In genomic region chr2:18971069-18971378, GRCh38 we compare ENCODE assay signal across 19 cellular contexts.
DNase-seq lines count a peak whose midpoint lies in the region; ATAC-seq, FAIRE-seq and TF ChIP-seq lines count a peak whose summit lies in the region.
"Had no signal": no experiment of that assay in that cellular context is flagged by ENCODE, and none has a peak within 500 bp of the region (broad histone marks: within the 10 kb centered on the region; RNA-seq: fewer than 3 reads in every experiment).

No MANE protein-coding gene starts in this region.

- H3K4me3 ChIP-seq in A549 (no peak overlapping the region), PC-9 (no peak overlapping the region)
- H3K4me3 ChIP-seq: HAP-1 had no signal

- POLR2A ChIA-PET in A549 (lab: Yijun Ruan, JAX) (no interaction called here), PC-9 (lab: Charles Lee; ENCODE audit: unreplicated experiment) (interaction anchor here (0.6 kb wide), 1 partner anchor 22 kb away, joined by 6 read pairs; no protein-coding TSS in a partner anchor)

- H3K4me1 ChIP-seq in A549, result peaks cover 20% of the 10 kb centered on the region
- peaks cover 16% of the 10 kb centered on the region for H3K4me1 ChIP-seq in PC-9 (replicated peaks; ENCODE audit: insufficient read depth)
- H3K4me1 ChIP-seq: Caco-2, HAP-1 had no signal

- no peak overlapping the region; a peak in 1 of 6 replicates for H3K27ac ChIP-seq in A549
- no peak overlapping the region for H3K27ac ChIP-seq in PC-9
- H3K27ac ChIP-seq: C4-2B, HL-60 had no signal

- H3K9me3 ChIP-seq in A549, result no peaks in the 10 kb centered on the region
- 0 out of 2 replicates have a peak, but pooled peaks cover 3% of the 10 kb centered on the region for H3K9me3 ChIP-seq in PC-9 (ENCODE audit: insufficient read depth, low read depth)
- H3K9me3 ChIP-seq: Caco-2, HAP-1 had no signal

- H2AFZ ChIP-seq in PC-9, result no peak overlapping the region

- TF ChIP-seq POLR2A in A549 (IDR thresholded peaks at IDR 0.05; ENCODE audit: low read length), result no peak

- no peak overlapping the region for H3K4me3 Mint-ChIP-seq in T-helper 2 cell treated with Interferon-gamma antibody and Interleukin-4, amounts not matched to agents 5 μg/mL and 100 μg/mL, for 36 hours
- H3K4me3 Mint-ChIP-seq: CD4-positive, alpha-beta T cell; IgD-negative memory B cell had no signal

- BruUV-seq in PC-9 (replicated peaks; lab: Mats Ljungman, UMichigan), result no TSS peak

- no peaks in the 10 kb centered on the region for H3K27me3 Mint-ChIP-seq in T-helper 2 cell treated with Interferon-gamma antibody and Interleukin-4, amounts not matched to agents 5 μg/mL and 100 μg/mL, for 36 hours (ENCODE audit: low read depth)
- H3K27me3 Mint-ChIP-seq: CD4-positive, alpha-beta T cell had no signal

- H3K4me2 ChIP-seq in A549, result peak overlapping the region; percentile 47
- peak overlapping the region; percentile 32 for H3K4me2 ChIP-seq in PC-9

- 73% methylated on average over 3 of the region's 3 CpGs for WGBS in A549 (ENCODE audit: missing lambda C conversion rate)

- DNase-seq in A549 (ENCODE audit: low read depth in 1 of 2, low spot score in 1 of 2), result no peak
- DNase-seq in M059J (ENCODE audit: low read depth), result peak; percentile 12
- DNase-seq in PC-9, result no peak
- DNase-seq in T-helper 2 cell treated with Interferon-gamma antibody and Interleukin-4, amounts not matched to agents 5 μg/mL and 100 μg/mL, for 36 hours (ENCODE audit: low spot score), result no peak
- DNase-seq in NCI-H1436 (lab: John Stamatoyannopoulos, UW), result no peak
- DNase-seq: AML-193; Caco-2; CD4-positive, alpha-beta T cell had no signal

- H3K36me3 ChIP-seq in PC-9 (ENCODE audit: low read depth), result no peaks in the 10 kb centered on the region
- H3K36me3 ChIP-seq: HAP-1 had no signal

- H3K9me2 ChIP-seq in PC-9 (ENCODE audit: insufficient read depth), result no peaks in the 10 kb centered on the region; the same call in 1 of the 2 replicates

- no peaks in the 10 kb centered on the region for H3K36me3 Mint-ChIP-seq in T-helper 2 cell treated with Interferon-gamma antibody and Interleukin-4, amounts not matched to agents 5 μg/mL and 100 μg/mL, for 36 hours (ENCODE audit: low read depth)
- H3K36me3 Mint-ChIP-seq: IgD-negative memory B cell had no signal

- no peak for TF ChIP-seq EP300 in A549 (IDR thresholded peaks at IDR 0.05)

- H4K20me1 ChIP-seq in PC-9 (ENCODE audit: insufficient read depth), result no peaks in the 10 kb centered on the region

- no peak overlapping the region for H3K27ac Mint-ChIP-seq in T-helper 2 cell treated with Interferon-gamma antibody and Interleukin-4, amounts not matched to agents 5 μg/mL and 100 μg/mL, for 36 hours
- H3K27ac Mint-ChIP-seq: CD4-positive, alpha-beta T cell; IgD-negative memory B cell had no signal

- no peaks in the 10 kb centered on the region; the same call in 1 of the 2 replicates for H3F3A ChIP-seq in PC-9 (ENCODE audit: insufficient read depth, low read depth)

- ATAC-seq in A549, result peak; percentile 21 to 64; a peak in 3 of 6 replicates
- no peak for ATAC-seq in HG02623 (IDR thresholded peaks at IDR 0.05; ENCODE audit: unreplicated experiment)

- TF ChIP-seq CTCF in A549 (IDR thresholded peaks at IDR 0.05) (no peak), PC-9 (conservative IDR thresholded peaks at IDR 0.05) (no peak)

- FAIRE-seq in A549 (lab: Jason Lieb, UNC), result no peak
- FAIRE-seq: A204.1, D721Med, G401.6, GM12891, GM19239, H1 had no signal

- H3K27me3 ChIP-seq in PC-9 (ENCODE audit: insufficient read depth, low read depth), result no peaks in the 10 kb centered on the region

- CTCF ChIA-PET in A549 (lab: Yijun Ruan, JAX), result interaction anchor here (0.6 to 1.0 kb wide), 3 partner anchors 33 to 855 kb away, joined by 3 to 4 read pairs (median 3); no protein-coding TSS in a partner anchor
- CTCF ChIA-PET in PC-9 (lab: Charles Lee), result no interaction called here

- H3K79me2 ChIP-seq in PC-9 (ENCODE audit: low read depth), result no peaks in the 10 kb centered on the region

- no peak for TF ChIP-seq RAD21 in A549 (conservative IDR thresholded peaks at IDR 0.05 in 1 of 2, IDR thresholded peaks at IDR 0.05 in 1 of 2)

- H3K9me3 Mint-ChIP-seq in T-helper 2 cell treated with Interferon-gamma antibody and Interleukin-4, amounts not matched to agents 5 μg/mL and 100 μg/mL, for 36 hours, result no peaks in the 10 kb centered on the region

- intact Hi-C loops in PC-9 (cut with micrococcal nuclease; ENCODE audit: unreplicated experiment), result no loop called here

- no peaks in the 10 kb centered on the region for H3K4me1 Mint-ChIP-seq in T-helper 2 cell treated with Interferon-gamma antibody and Interleukin-4, amounts not matched to agents 5 μg/mL and 100 μg/mL, for 36 hours (ENCODE audit: low read depth)

TF ChIP-seq in A549, 52 proteins besides CTCF, POLR2A, EP300 and RAD21:
- TF ChIP-seq ELK1 (IDR thresholded peaks at IDR 0.05; ENCODE audit: low read depth, low read length) (no peak), KDM1A (IDR thresholded peaks at IDR 0.05; ENCODE audit: low read depth) (no peak), SMC3 (IDR thresholded peaks at IDR 0.05) (no peak; the same call in 2 of the 3 replicates), CEBPB (IDR thresholded peaks at IDR 0.05) (no peak; a peak in 1 of 4 replicates), MYC (IDR thresholded peaks at IDR 0.05; ENCODE audit: borderline replicate concordance, low read length) (no peak), HOXB5 (CRISPR knock-in tag; IDR thresholded peaks at IDR 0.05) (no peak)
